Comparison of ENCODE assay signal across 14 cellular contexts in the genomic region with DNA sequence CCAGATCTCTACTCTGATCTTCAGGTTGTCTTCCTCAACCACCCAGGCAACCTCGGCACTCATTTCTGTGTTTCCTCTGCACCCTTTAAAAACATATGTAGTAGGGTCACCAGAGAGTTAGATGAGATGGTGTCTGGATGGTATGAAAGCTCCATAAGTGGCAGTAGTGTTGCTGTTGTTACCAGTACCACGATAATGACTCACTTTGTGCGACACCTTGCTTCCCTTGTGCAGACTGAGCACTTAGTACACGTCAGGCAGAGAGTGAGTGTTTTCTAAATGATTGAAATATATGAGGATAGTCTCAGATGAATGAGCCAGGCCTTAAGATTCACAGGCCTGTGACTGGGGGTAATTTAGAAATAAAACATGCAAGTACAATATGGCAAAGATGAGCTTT.
"Had no signal": no experiment of that assay in that cellular context is flagged by ENCODE, and none has a peak within 500 bp of the region (broad histone marks: within the 10 kb centered on the region; RNA-seq: fewer than 3 reads in every experiment).

No MANE protein-coding gene starts in this region.

- H3K4me3 ChIP-seq: cardiac muscle cell, lung, ovary, sigmoid colon, spleen, suprapubic skin had no signal

- H3K9me3 ChIP-seq: ovary, sigmoid colon, spleen, suprapubic skin had no signal

- DNase-seq: activated B cell treated with CpG ODN at 0.5 μM for 24 hours; activated CD8-positive, alpha-beta memory T cell treated with anti-CD3 and anti-CD28 coated beads for 24 hours; activated gamma-delta T cell treated with Interleukin-2 at 50 U/mL for 16 hours; midbrain; ovary; sigmoid colon; spleen; stimulated activated naive CD4-positive, alpha-beta T cell treated with Interleukin-2 at 50 U/mL for 16 hours; SW 1271; trophoblast cell had no signal

- H3K4me3 Mint-ChIP-seq: activated B cell treated with CpG ODN at 0.5 μM for 24 hours; T-helper 2 cell treated with Interferon-gamma antibody and Interleukin-4, amounts not matched to agents 5 μg/mL and 100 μg/mL, for 36 hours had no signal

- H3K27me3 ChIP-seq: cardiac muscle cell, ovary, sigmoid colon had no signal

- H3K4me1 ChIP-seq: suprapubic skin had no signal

- H3K27ac Mint-ChIP-seq: activated B cell treated with CpG ODN at 0.5 μM for 24 hours; T-helper 2 cell treated with Interferon-gamma antibody and Interleukin-4, amounts not matched to agents 5 μg/mL and 100 μg/mL, for 36 hours had no signal

- H3K36me3 ChIP-seq: cardiac muscle cell, ovary, sigmoid colon, spleen, suprapubic skin had no signal

- H3K27ac ChIP-seq: cardiac muscle cell, ovary, spleen, suprapubic skin had no signal

- H3K9me3 Mint-ChIP-seq: T-helper 2 cell treated with Interferon-gamma antibody and Interleukin-4, amounts not matched to agents 5 μg/mL and 100 μg/mL, for 36 hours had no signal
